Comparison of ENCODE assay signal across 8 cellular contexts in the genomic region with DNA sequence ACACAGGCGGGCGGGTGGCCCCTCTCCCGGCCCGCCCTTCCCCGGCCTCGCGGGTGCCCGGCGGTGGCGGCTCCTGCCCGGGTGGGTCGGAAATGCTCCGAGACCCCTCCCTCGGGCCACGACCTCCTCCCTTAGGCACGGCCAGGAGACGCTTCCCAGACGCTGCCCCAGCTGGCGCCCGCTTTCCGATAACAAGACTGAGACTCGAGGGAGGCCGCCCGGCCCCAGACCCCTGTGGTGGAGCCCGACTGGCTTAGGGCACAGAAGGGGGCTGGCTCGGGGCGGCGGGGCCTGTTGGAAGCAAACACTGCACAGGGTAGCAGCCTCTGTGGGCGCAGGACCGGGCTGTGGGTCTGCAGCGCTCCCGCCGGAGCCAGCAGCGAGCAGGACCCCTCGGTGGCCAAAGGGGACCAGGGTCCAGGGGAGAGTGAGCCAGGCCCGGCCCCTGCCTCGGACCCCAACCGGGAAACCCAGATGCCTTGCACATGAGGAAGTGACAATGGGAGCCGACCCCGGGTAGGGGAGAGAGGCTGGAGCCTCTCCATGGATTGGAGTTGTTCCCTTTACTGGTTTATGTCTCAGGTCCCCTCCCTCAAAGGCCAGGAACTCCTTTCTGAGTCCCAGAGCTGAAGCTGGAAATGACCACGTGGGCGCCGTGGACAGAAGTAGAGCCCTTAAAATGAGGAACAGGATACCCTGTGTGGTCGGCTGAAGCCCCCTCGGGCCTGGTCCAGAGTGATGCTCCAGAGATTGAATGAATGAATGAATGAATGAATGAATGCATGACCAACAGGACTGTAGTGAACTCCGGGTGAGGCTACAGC.
DNase-seq lines count a peak whose midpoint lies in the region; ATAC-seq and TF ChIP-seq lines count a peak whose summit lies in the region.

No MANE protein-coding gene starts in this region.

- H3K27me3 ChIP-seq in HL-60 (ENCODE audit: insufficient read depth, poor library complexity, severe bottlenecking) (no peaks in the 10 kb centered on the region), adipocyte (replicated peaks; ENCODE audit: control insufficient read depth, insufficient read depth, low read length) (no peaks in the 10 kb centered on the region)

- H3K27me3 Mint-ChIP-seq in activated naive CD4-positive, alpha-beta T cell treated with anti-CD3 and anti-CD28 coated beads, Interleukin-2, amount 10 ng/mL, durations not matched to agents 7 days and 5 days, result peaks cover 42% of the 10 kb centered on the region
- H3K27me3 Mint-ChIP-seq in stimulated activated memory B cell treated with anti-CD40 and anti-IgM and Interleukin-4, amounts not matched to agents 10 μg/mL and 1 μg/mL and 100 μg/mL, for 72 hours, result no peaks in the 10 kb centered on the region

- peak overlapping the region; percentile 80 for H3K9ac ChIP-seq in adipocyte (ENCODE audit: low read length)

- peak; percentile 49 for ATAC-seq in stimulated activated memory B cell treated with anti-CD40 and anti-IgM and Interleukin-4, amounts not matched to agents 10 μg/mL and 1 μg/mL and 100 μg/mL, for 72 hours

- no peak for TF ChIP-seq CTCF in HL-60 (IDR thresholded peaks at IDR 0.05; ENCODE audit: insufficient read depth, low read length)

- peak overlapping the region; percentile 76 for H3K27ac Mint-ChIP-seq in activated naive CD4-positive, alpha-beta T cell treated with anti-CD3 and anti-CD28 coated beads, Interleukin-2, amount 10 ng/mL, durations not matched to agents 7 days and 5 days
- H3K27ac Mint-ChIP-seq in stimulated activated memory B cell treated with anti-CD40 and anti-IgM and Interleukin-4, amounts not matched to agents 10 μg/mL and 1 μg/mL and 100 μg/mL, for 72 hours, result peak overlapping the region; percentile 62

- DNase-seq in activated naive CD4-positive, alpha-beta T cell treated with anti-CD3 and anti-CD28 coated beads, Interleukin-2, amount 10 ng/mL, durations not matched to agents 7 days and 5 days, result peak; percentile 42
- DNase-seq in activated naive CD4-positive, alpha-beta T cell (lab: John Stamatoyannopoulos, UW), result no peak
- no peak for DNase-seq in HL-60 (ENCODE audit: low read depth in 1 of 2, low spot score in 1 of 2)
- no peak for DNase-seq in adipocyte (ENCODE audit: low read depth)
- DNase-seq in iPS-NIHi11 (ENCODE audit: low spot score), result peak; percentile 53
- no peak for DNase-seq in middle frontal gyrus (ENCODE audit: extremely low spot score, low spot score)
- no peak for DNase-seq in NOMO-1 treated with DMSO at 0.1 percent for 48 hours (lab: John Stamatoyannopoulos, UW; ENCODE audit: unreplicated experiment)

- peaks cover 23% of the 10 kb centered on the region for H3K4me1 ChIP-seq in adipocyte (ENCODE audit: control insufficient read depth, insufficient read depth, low read length)

- peaks cover 4% of the 10 kb centered on the region for H3K36me3 Mint-ChIP-seq in activated naive CD4-positive, alpha-beta T cell treated with anti-CD3 and anti-CD28 coated beads, Interleukin-2, amount 10 ng/mL, durations not matched to agents 7 days and 5 days
- no peaks in the 10 kb centered on the region for H3K36me3 Mint-ChIP-seq in stimulated activated memory B cell treated with anti-CD40 and anti-IgM and Interleukin-4, amounts not matched to agents 10 μg/mL and 1 μg/mL and 100 μg/mL, for 72 hours

- H3K4me1 Mint-ChIP-seq in activated naive CD4-positive, alpha-beta T cell treated with anti-CD3 and anti-CD28 coated beads, Interleukin-2, amount 10 ng/mL, durations not matched to agents 7 days and 5 days, result peaks cover 33% of the 10 kb centered on the region
- H3K4me1 Mint-ChIP-seq in stimulated activated memory B cell treated with anti-CD40 and anti-IgM and Interleukin-4, amounts not matched to agents 10 μg/mL and 1 μg/mL and 100 μg/mL, for 72 hours, result peaks cover 17% of the 10 kb centered on the region

- H3K9me3 ChIP-seq in adipocyte (ENCODE audit: control insufficient read depth, low read length), result no peaks in the 10 kb centered on the region

- CTCF ChIA-PET in activated naive CD4-positive, alpha-beta T cell treated with anti-CD3 and anti-CD28 coated beads, Interleukin-2, amount 10 ng/mL, durations not matched to agents 7 days and 5 days (lab: Charles Lee), result interaction anchor here (0.6 to 1.8 kb wide), 4 partner anchors 51 to 164 kb away, joined by 3 to 5 read pairs (median 3); no protein-coding TSS in a partner anchor

- H3K36me3 ChIP-seq in adipocyte (ENCODE audit: control insufficient read depth, insufficient read depth, low read length, severe bottlenecking), result no peaks in the 10 kb centered on the region

- H3K4me3 Mint-ChIP-seq in activated naive CD4-positive, alpha-beta T cell treated with anti-CD3 and anti-CD28 coated beads, Interleukin-2, amount 10 ng/mL, durations not matched to agents 7 days and 5 days, result peak overlapping the region; percentile 78
- H3K4me3 Mint-ChIP-seq in stimulated activated memory B cell treated with anti-CD40 and anti-IgM and Interleukin-4, amounts not matched to agents 10 μg/mL and 1 μg/mL and 100 μg/mL, for 72 hours, result peak overlapping the region; percentile 79

- H3K27ac ChIP-seq in HL-60 (replicated peaks), result no peak overlapping the region

- H3K9me3 Mint-ChIP-seq in activated naive CD4-positive, alpha-beta T cell treated with anti-CD3 and anti-CD28 coated beads, Interleukin-2, amount 10 ng/mL, durations not matched to agents 7 days and 5 days, result no peaks in the 10 kb centered on the region
- H3K9me3 Mint-ChIP-seq in stimulated activated memory B cell treated with anti-CD40 and anti-IgM and Interleukin-4, amounts not matched to agents 10 μg/mL and 1 μg/mL and 100 μg/mL, for 72 hours, result no peaks in the 10 kb centered on the region

- peak overlapping the region; percentile 58 for H3K4me3 ChIP-seq in HL-60 (replicated peaks; ENCODE audit: insufficient read depth, low read length)
- H3K4me3 ChIP-seq in adipocyte (ENCODE audit: low read length), result peak overlapping the region; percentile 78

Comparison
In these comparisons a context has a peak if more than half of its experiments do, and no peak if none do; other contexts are left out.
1. DNase-seq: peak in activated naive CD4-positive, alpha-beta T cell treated with anti-CD3 and anti-CD28 coated beads, Interleukin-2, amount 10 ng/mL, durations not matched to agents 7 days and 5 days (single experiment) and iPS-NIHi11 (single experiment); none in activated naive CD4-positive, alpha-beta T cell (0 of 4), HL-60 (0 of 2), adipocyte (single experiment), middle frontal gyrus (single experiment) and NOMO-1 treated with DMSO at 0.1 percent for 48 hours (single experiment).